Comparison of ENCODE assay signal across 12 cellular contexts in the genomic region with DNA sequence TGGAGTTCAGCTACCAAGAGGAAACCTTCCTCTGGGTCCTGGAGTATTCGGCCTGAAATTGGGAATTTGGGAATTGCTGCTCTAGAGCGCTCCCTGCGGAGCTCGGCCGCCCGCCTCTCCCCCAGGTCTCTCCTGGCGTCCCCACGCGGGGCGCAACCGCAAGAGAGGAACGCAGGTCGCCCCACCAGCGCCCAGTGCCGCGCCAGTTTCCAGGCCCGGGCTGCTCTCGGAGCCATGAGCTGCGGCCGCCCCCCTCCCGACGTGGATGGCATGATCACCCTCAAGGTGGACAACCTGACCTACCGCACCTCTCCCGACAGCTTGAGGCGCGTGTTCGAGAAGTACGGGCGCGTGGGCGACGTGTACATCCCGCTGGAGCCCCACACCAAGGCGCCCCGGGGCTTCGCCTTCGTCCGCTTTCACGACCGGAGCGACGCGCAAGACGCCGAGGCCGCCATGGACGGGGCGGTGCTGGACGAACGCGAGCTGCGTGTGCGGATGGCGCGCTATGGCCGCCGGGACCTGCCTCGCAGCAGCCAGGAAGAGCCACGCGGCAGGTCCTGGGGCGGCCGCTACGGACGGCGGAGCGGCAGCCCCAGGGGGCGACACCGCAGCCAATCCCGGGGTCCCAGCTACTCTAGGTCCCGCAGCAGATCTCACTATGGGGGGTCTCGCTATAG. TPM values are rescaled to one million over a fixed set of nuclear protein-coding genes. Genes with fewer than 3 reads are reported as not detected.
DNase-seq lines count a peak whose midpoint lies in the region; ATAC-seq and TF ChIP-seq lines count a peak whose summit lies in the region.
"Not testable (repeated sequence)": the region's sequence is repeated elsewhere in the genome, so short reads cannot be mapped to it uniquely, and the experiment has no call there.
"Had no signal": no experiment of that assay in that cellular context is flagged by ENCODE, and none has a peak within 500 bp of the region (broad histone marks: within the 10 kb centered on the region; RNA-seq: fewer than 3 reads in every experiment).

No MANE protein-coding gene starts in this region.

- not testable (repeated sequence) for H3K9ac ChIP-seq in mammary epithelial cell (ENCODE audit: insufficient read depth, low read length)

- H3K4me1 Mint-ChIP-seq in activated naive CD4-positive, alpha-beta T cell treated with anti-CD3 and anti-CD28 coated beads for 36 hours (ENCODE audit: low read depth); immature natural killer cell: not testable (repeated sequence)

- H3K4me3 ChIP-seq in Peyer's patch (peak overlapping the region in 3 of 4 donors; percentile 22 to 34 (median 22)), esophagus squamous epithelium (peak overlapping the region; percentile 16 to 56 (median 42)), osteoblast (ENCODE audit: insufficient read depth, low read length) (peak overlapping the region; percentile 22)
- H3K4me3 ChIP-seq in mammary epithelial cell (replicated peaks in 1 of 3; ENCODE audit: insufficient read depth in 1 of 3, low read depth in 2 of 3, low read length in 3 of 3) = not testable (repeated sequence)

- H3K4me2 ChIP-seq in mammary epithelial cell (ENCODE audit: insufficient read depth, low read depth, low read length); osteoblast (ENCODE audit: insufficient read depth, low read length): not testable (repeated sequence)

- H3K4me3 Mint-ChIP-seq in activated naive CD4-positive, alpha-beta T cell treated with anti-CD3 and anti-CD28 coated beads for 36 hours = peak overlapping the region; percentile 48
- peak overlapping the region in 3 of 5 donors; percentile 3 to 31 (median 25) for H3K4me3 Mint-ChIP-seq in immature natural killer cell

- not testable (repeated sequence) for H3K9me3 Mint-ChIP-seq in activated naive CD4-positive, alpha-beta T cell treated with anti-CD3 and anti-CD28 coated beads for 36 hours; immature natural killer cell

- TF ChIP-seq CTCF in Peyer's patch (IDR thresholded peaks at IDR 0.05); mammary epithelial cell (conservative IDR thresholded peaks at IDR 0.05 in 1 of 2, IDR thresholded peaks at IDR 0.05 in 1 of 2; ENCODE audit: extremely low read depth in 1 of 2, insufficient read depth in 1 of 2, low read depth in 1 of 2, low read length in 2 of 2); esophagus squamous epithelium (IDR thresholded peaks at IDR 0.05); osteoblast (IDR thresholded peaks at IDR 0.05; ENCODE audit: extremely low read depth, low read depth, low read length): not testable (repeated sequence)

- TF ChIP-seq POLR2A in Peyer's patch (IDR thresholded peaks at IDR 0.05); esophagus squamous epithelium (IDR thresholded peaks at IDR 0.05): not testable (repeated sequence)

- H3K27ac ChIP-seq in Peyer's patch; mammary epithelial cell (ENCODE audit: insufficient read depth, low read depth, low read length); esophagus squamous epithelium; osteoblast (ENCODE audit: low read depth, low read length): not testable (repeated sequence)

- CTCF ChIA-PET in activated naive CD4-positive, alpha-beta T cell treated with anti-CD3 and anti-CD28 coated beads for 36 hours (lab: Charles Lee); mammary epithelial cell (lab: Charles Lee; ENCODE audit: low non-redundant PET): not testable (repeated sequence)

- DNase-seq in Peyer's patch; mammary epithelial cell; esophagus squamous epithelium (lab: John Stamatoyannopoulos, UW); stimulated activated naive CD8-positive, alpha-beta T cell treated with anti-CD3 and anti-CD28 coated beads, Interleukin-15, Interleukin-2, amounts not matched to agents 100 U/mL and 50 U/mL, for 24 hours: not testable (repeated sequence)
- peak; percentile 23 for DNase-seq in activated naive CD4-positive, alpha-beta T cell treated with anti-CD3 and anti-CD28 coated beads for 36 hours
- DNase-seq in immature natural killer cell (peak in 1 of 3 donors; percentile 3), osteoblast (ENCODE audit: insufficient read length, low spot score, missing footprints) (peak; percentile 67)

- H3K79me2 ChIP-seq in mammary epithelial cell (ENCODE audit: insufficient read depth, low read length); osteoblast (ENCODE audit: insufficient read depth, low read length): not testable (repeated sequence)

- not testable (repeated sequence) for H3K36me3 ChIP-seq in Peyer's patch; mammary epithelial cell (ENCODE audit: insufficient read depth, low read length); esophagus squamous epithelium; osteoblast (ENCODE audit: insufficient read depth, low read length)

- H3K27me3 Mint-ChIP-seq in activated naive CD4-positive, alpha-beta T cell treated with anti-CD3 and anti-CD28 coated beads for 36 hours (ENCODE audit: low read depth) = peaks cover 15% of the 10 kb centered on the region
- peaks cover 1 to 16% (median 11%) of the 10 kb centered on the region in 3 donors for H3K27me3 Mint-ChIP-seq in immature natural killer cell (ENCODE audit: low read depth in 3 of 3)

- H2AFZ ChIP-seq in mammary epithelial cell (ENCODE audit: low read depth, low read length) = peak overlapping the region; percentile 67
- not testable (repeated sequence) for H2AFZ ChIP-seq in osteoblast (ENCODE audit: low read length)

- intact Hi-C loops in activated naive CD4-positive, alpha-beta T cell treated with anti-CD3 and anti-CD28 coated beads for 36 hours (cut with micrococcal nuclease); mammary epithelial cell (cut with micrococcal nuclease); esophagus squamous epithelium (cut with DNase I): not testable (repeated sequence)

- ATAC-seq in stimulated activated naive CD8-positive, alpha-beta T cell treated with anti-CD3 and anti-CD28 coated beads, Interleukin-15, Interleukin-2, amounts not matched to agents 100 U/mL and 50 U/mL, for 24 hours = peak; percentile 23

- not testable (repeated sequence) for H3K9me3 ChIP-seq in Peyer's patch; mammary epithelial cell (replicated peaks; ENCODE audit: insufficient read depth, low read length); esophagus squamous epithelium; osteoblast (ENCODE audit: low read depth, low read length)

- not testable (repeated sequence) for H4K20me1 ChIP-seq in mammary epithelial cell (ENCODE audit: insufficient read depth, low read length); osteoblast (ENCODE audit: insufficient read depth, low read length)

- dilution Hi-C loops in mammary epithelial cell (cut with HindIII; ENCODE audit: low sequenced_read_pairs) = not testable (repeated sequence)

- H3K27ac Mint-ChIP-seq in activated naive CD4-positive, alpha-beta T cell treated with anti-CD3 and anti-CD28 coated beads for 36 hours; immature natural killer cell: not testable (repeated sequence)

- 71% methylated on average over 18 of the region's 71 CpGs for WGBS in mammary epithelial cell (ENCODE audit: low coverage, missing lambda C conversion rate)
- 27 to 59% methylated on average over 3 to 15 of the region's 71 CpGs for WGBS in esophagus squamous epithelium, 2 donors

- not testable (repeated sequence) for BruUV-seq in mammary epithelial cell (replicated peaks; lab: Mats Ljungman, UMichigan)

- not testable (repeated sequence) for H3K36me3 Mint-ChIP-seq in activated naive CD4-positive, alpha-beta T cell treated with anti-CD3 and anti-CD28 coated beads for 36 hours (ENCODE audit: low read depth); immature natural killer cell

- H3K27me3 ChIP-seq in Peyer's patch; mammary epithelial cell (ENCODE audit: insufficient read depth, low read length); osteoblast (ENCODE audit: insufficient read depth, low read length): not testable (repeated sequence)
- H3K27me3 ChIP-seq in esophagus squamous epithelium = peaks cover 0 to 29% (median 0%) of the 10 kb centered on the region in 4 donors

- in situ Hi-C loops in mammary epithelial cell (cut with MboI; ENCODE audit: low sequenced_read_pairs in 2 of 2) = not testable (repeated sequence)

- H3K4me1 ChIP-seq in Peyer's patch; mammary epithelial cell (ENCODE audit: insufficient read depth, low read length); esophagus squamous epithelium; osteoblast (ENCODE audit: insufficient read depth, low read length): not testable (repeated sequence)

RNA-seq across cellular contexts. Expression of a gene that starts 11.7 kb away (rescaled TPM):
- not detected for total RNA-seq in Peyer's patch
- not detected for total RNA-seq in activated naive CD4-positive, alpha-beta T cell treated with anti-CD3 and anti-CD28 coated beads for 36 hours
- total RNA-seq in mammary epithelial cell = not detected
- not detected for polyA plus RNA-seq in mammary epithelial cell
- not detected for polyA minus RNA-seq in mammary epithelial cell
- total RNA-seq in esophagus squamous epithelium = not detected
- not detected for polyA plus RNA-seq in immature natural killer cell
- total RNA-seq in osteoblast = under 0.01 TPM in 1 of 2 replicates, not detected in the other
- total RNA-seq: activated CD4-positive, alpha-beta T cell treated with anti-CD3 and anti-CD28 coated beads, Interleukin-2, amount 10 ng/mL, durations not matched to agents 7 days and 5 days; GM23248; occipital lobe; PC-9; subcutaneous adipose tissue had no signal
- polyA plus RNA-seq: GM23248 had no signal

RNA-seq across cellular contexts. Expression of a gene that starts 12.4 kb away (rescaled TPM):
- total RNA-seq in Peyer's patch (not detected), mammary epithelial cell (not detected), esophagus squamous epithelium (not detected), osteoblast (not detected in 2 replicates)
- total RNA-seq in activated naive CD4-positive, alpha-beta T cell treated with anti-CD3 and anti-CD28 coated beads for 36 hours = not detected
- polyA plus RNA-seq in mammary epithelial cell (not detected), immature natural killer cell (not detected)
- not detected for polyA minus RNA-seq in mammary epithelial cell
- total RNA-seq: activated CD4-positive, alpha-beta T cell treated with anti-CD3 and anti-CD28 coated beads, Interleukin-2, amount 10 ng/mL, durations not matched to agents 7 days and 5 days; GM23248; occipital lobe; PC-9; subcutaneous adipose tissue had no signal
- polyA plus RNA-seq: GM23248 had no signal

RNA-seq across cellular contexts. Expression of a gene that starts 29.2 kb away (rescaled TPM):
- 10 to 100 TPM; 19.0 to 41.0 (median 27.4) TPM for total RNA-seq in Peyer's patch
- 10 to 100 TPM; 20.5 to 22.9 TPM for total RNA-seq in activated naive CD4-positive, alpha-beta T cell treated with anti-CD3 and anti-CD28 coated beads for 36 hours
- 10 to 100 TPM; 47.2 to 48.5 TPM for total RNA-seq in mammary epithelial cell
- polyA plus RNA-seq in mammary epithelial cell = 29.3 TPM
- 2.9 TPM for polyA minus RNA-seq in mammary epithelial cell
- 10 to 100 TPM; 20.1 to 37.4 (median 22.2) TPM for total RNA-seq in esophagus squamous epithelium
- polyA plus RNA-seq in immature natural killer cell = 10 to 100 TPM; 76.2 to 92.4 (median 82.6) TPM
- 20.6 and 22.1 TPM in 2 replicates for total RNA-seq in osteoblast

RNA-seq across cellular contexts. Expression of a gene that starts 52.1 kb away (rescaled TPM):
- total RNA-seq in Peyer's patch = 10 to 100 TPM; 11.6 to 41.0 (median 39.2) TPM
- 10 to 100 TPM; 14.5 to 15.2 TPM for total RNA-seq in activated naive CD4-positive, alpha-beta T cell treated with anti-CD3 and anti-CD28 coated beads for 36 hours
- total RNA-seq in mammary epithelial cell = 100 to 1,000 TPM in 1 of 2 donors, 10 to 100 TPM in 1; 47.9 to 206 TPM
- polyA plus RNA-seq in mammary epithelial cell = 37.2 TPM
- 66.9 TPM for polyA minus RNA-seq in mammary epithelial cell
- 10 to 100 TPM; 27.8 to 44.8 (median 35.9) TPM for total RNA-seq in esophagus squamous epithelium
- 10 to 100 TPM; 12.6 to 17.2 (median 15.1) TPM for polyA plus RNA-seq in immature natural killer cell
- 43.0 and 44.2 TPM in 2 replicates for total RNA-seq in osteoblast
